In the genomic region with DNA sequence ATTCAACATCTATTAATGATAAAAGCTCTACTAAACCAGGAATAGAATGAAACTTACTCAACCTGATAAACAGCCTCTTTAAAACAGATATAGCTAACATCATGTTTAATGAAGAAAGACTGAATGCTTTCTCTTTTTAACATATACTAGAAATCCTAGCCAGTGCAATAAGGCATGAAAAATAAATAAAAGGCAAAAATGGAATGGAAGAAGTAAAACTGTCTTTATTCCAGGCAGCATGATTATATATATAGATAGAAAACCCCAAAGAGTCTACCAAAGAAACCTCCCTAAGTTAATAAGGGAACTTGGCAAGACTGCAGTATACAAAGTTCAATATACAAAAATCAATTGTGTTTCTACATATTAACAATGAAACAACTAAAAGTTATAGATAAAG, we compare ENCODE assay signal across 35 cellular contexts.
"Had no signal": no experiment of that assay in that cellular context is flagged by ENCODE, and none has a peak within 500 bp of the region (broad histone marks: within the 10 kb centered on the region; RNA-seq: fewer than 3 reads in every experiment).

No MANE protein-coding gene starts in this region.

- H3K4me3 ChIP-seq: ascending aorta, breast epithelium had no signal

- H3K4me1 Mint-ChIP-seq: activated B cell treated with CpG ODN at 0.5 μM for 24 hours; activated CD4-positive, alpha-beta T cell treated with anti-CD3 and anti-CD28 coated beads, Interleukin-2, amount 10 ng/mL, durations not matched to agents 24 days and 14 days; activated CD8-positive, alpha-beta memory T cell treated with anti-CD3 and anti-CD28 coated beads, Interleukin-2, amount 10 ng/mL, durations not matched to agents 7 days and 5 days; activated naive CD4-positive, alpha-beta T cell treated with anti-CD3 and anti-CD28 coated beads, Interleukin-2, amount 10 ng/mL, durations not matched to agents 7 days and 5 days; activated naive CD4-positive, alpha-beta T cell treated with anti-CD3 and anti-CD28 coated beads, Interleukin-2, amount 50 U/mL, for 24 hours; activated naive CD8-positive, alpha-beta T cell treated with anti-CD3 and anti-CD28 coated beads, Interleukin-2, amount 10 ng/mL, durations not matched to agents 7 days and 5 days; activated naive CD8-positive, alpha-beta T cell treated with anti-CD3 and anti-CD28 coated beads, Interleukin-2, amount 50 U/mL, for 24 hours had no signal

- H3K27ac Mint-ChIP-seq: activated B cell treated with CpG ODN at 0.5 μM for 24 hours; activated CD4-positive, alpha-beta memory T cell treated with anti-CD3 and anti-CD28 coated beads for 36 hours; activated CD4-positive, alpha-beta T cell treated with anti-CD3 and anti-CD28 coated beads, Interleukin-2, amount 10 ng/mL, durations not matched to agents 24 days and 14 days; activated CD8-positive, alpha-beta memory T cell treated with anti-CD3 and anti-CD28 coated beads, Interleukin-2, amount 10 ng/mL, durations not matched to agents 7 days and 5 days; activated CD8-positive, alpha-beta T cell treated with anti-CD3 and anti-CD28 coated beads for 36 hours; activated naive CD4-positive, alpha-beta T cell treated with anti-CD3 and anti-CD28 coated beads, Interleukin-2, amount 10 ng/mL, durations not matched to agents 7 days and 5 days; activated naive CD4-positive, alpha-beta T cell treated with anti-CD3 and anti-CD28 coated beads, Interleukin-2, amount 50 U/mL, for 24 hours; activated naive CD8-positive, alpha-beta T cell; activated naive CD8-positive, alpha-beta T cell treated with anti-CD3 and anti-CD28 coated beads, Interleukin-2, amount 10 ng/mL, durations not matched to agents 7 days and 5 days; activated naive CD8-positive, alpha-beta T cell treated with anti-CD3 and anti-CD28 coated beads, Interleukin-2, amount 50 U/mL, for 24 hours; activated T-cell treated with anti-CD3 and anti-CD28 coated beads, Interleukin-2, amount 50 U/mL, for 24 hours; activated T-helper 2 cell treated with anti-CD3 and anti-CD28 coated beads, Interferon-gamma antibody, Interleukin-2, Interleukin-4, amounts not matched to agents 10 μg/mL and 5 μg/mL and 100 μg/mL, durations not matched to agents 14 hours and 24 hours and 36 hours; T-helper 1 cell treated with Interleukin-12 subunit alpha and Interleukin-12 subunit beta and Interleukin-4 antibody, amounts not matched to agents 30 μg/mL and 1 μg/mL, for 36 hours; T-helper 2 cell treated with Interferon-gamma antibody and Interleukin-4, amounts not matched to agents 5 μg/mL and 100 μg/mL, for 36 hours had no signal

- DNase-seq: activated B cell treated with CpG ODN at 0.5 μM for 24 hours; activated CD4-positive, alpha-beta memory T cell treated with anti-CD3 and anti-CD28 coated beads for 36 hours; activated CD4-positive, alpha-beta T cell treated with anti-CD3 and anti-CD28 coated beads for 4 hours; activated CD4-positive, alpha-beta T cell treated with anti-CD3 and anti-CD28 coated beads, Interleukin-2, amount 10 ng/mL, durations not matched to agents 24 days and 14 days; activated CD4-positive, alpha-beta T cell treated with anti-CD3 and anti-CD28 coated beads, Interleukin-2, amount 50 U/mL, for 1 hour; activated CD4-positive, alpha-beta T cell treated with anti-CD3 and anti-CD28 coated beads, Interleukin-2, amount 50 U/mL, for 4 hours; activated CD4-positive, CD25-positive, alpha-beta regulatory T cell treated with anti-CD3 and anti-CD28 coated beads, Interleukin-2, amount 50 U/mL, for 72 hours; activated CD8-positive, alpha-beta memory T cell treated with anti-CD3 and anti-CD28 coated beads for 24 hours; activated CD8-positive, alpha-beta memory T cell treated with anti-CD3 and anti-CD28 coated beads, Interleukin-2, amount 10 ng/mL, durations not matched to agents 7 days and 5 days; activated CD8-positive, alpha-beta memory T cell treated with anti-CD3 and anti-CD28 coated beads, Interleukin-2, amount 50 U/mL, for 48 hours; activated CD8-positive, alpha-beta T cell treated with anti-CD3 and anti-CD28 coated beads for 36 hours; activated effector memory CD4-positive, alpha-beta T cell treated with Interleukin-2 at 50 U/mL for 16 hours; activated gamma-delta T cell; activated naive CD4-positive, alpha-beta T cell treated with anti-CD3 and anti-CD28 coated beads, Interleukin-2, amount 10 ng/mL, durations not matched to agents 7 days and 5 days; activated naive CD4-positive, alpha-beta T cell treated with Interleukin-2 at 50 U/mL for 16 hours; activated naive CD8-positive, alpha-beta T cell treated with anti-CD3 and anti-CD28 coated beads, Interleukin-2, amount 10 ng/mL, durations not matched to agents 7 days and 5 days; activated naive CD8-positive, alpha-beta T cell treated with anti-CD3 and anti-CD28 coated beads, Interleukin-2, amount 50 U/mL, for 24 hours; activated T-cell treated with anti-CD3 and anti-CD28 coated beads, Interleukin-2, amount 50 U/mL, for 24 hours; activated T-cell treated with anti-CD3 and anti-CD28 coated beads, Interleukin-2, amount 50 U/mL, for 48 hours; amygdala; anterior cingulate cortex; brain microvascular endothelial cell; central memory CD4-positive, alpha-beta T cell; T-helper 1 cell; T-helper 2 cell; T-helper 9 cell had no signal

- H3K27me3 Mint-ChIP-seq: activated B cell treated with CpG ODN at 0.5 μM for 24 hours; activated CD4-positive, alpha-beta T cell treated with anti-CD3 and anti-CD28 coated beads, Interleukin-2, amount 10 ng/mL, durations not matched to agents 24 days and 14 days; activated CD8-positive, alpha-beta memory T cell treated with anti-CD3 and anti-CD28 coated beads, Interleukin-2, amount 10 ng/mL, durations not matched to agents 7 days and 5 days; activated CD8-positive, alpha-beta T cell treated with anti-CD3 and anti-CD28 coated beads for 36 hours; activated naive CD4-positive, alpha-beta T cell treated with anti-CD3 and anti-CD28 coated beads, Interleukin-2, amount 10 ng/mL, durations not matched to agents 7 days and 5 days; activated naive CD8-positive, alpha-beta T cell; activated naive CD8-positive, alpha-beta T cell treated with anti-CD3 and anti-CD28 coated beads, Interleukin-2, amount 10 ng/mL, durations not matched to agents 7 days and 5 days; activated naive CD8-positive, alpha-beta T cell treated with anti-CD3 and anti-CD28 coated beads, Interleukin-2, amount 50 U/mL, for 24 hours; activated T-cell treated with anti-CD3 and anti-CD28 coated beads, Interleukin-2, amount 50 U/mL, for 24 hours had no signal

- H3K27ac ChIP-seq: ascending aorta, brain microvascular endothelial cell, breast epithelium, VCaP had no signal

- H3K27me3 ChIP-seq: ascending aorta, brain microvascular endothelial cell, breast epithelium had no signal

- FAIRE-seq: TTC549 had no signal

- H3K36me3 Mint-ChIP-seq: activated CD4-positive, alpha-beta memory T cell treated with anti-CD3 and anti-CD28 coated beads for 36 hours; activated CD8-positive, alpha-beta memory T cell treated with anti-CD3 and anti-CD28 coated beads, Interleukin-2, amount 10 ng/mL, durations not matched to agents 7 days and 5 days; activated naive CD4-positive, alpha-beta T cell treated with anti-CD3 and anti-CD28 coated beads, Interleukin-2, amount 10 ng/mL, durations not matched to agents 7 days and 5 days; activated naive CD4-positive, alpha-beta T cell treated with anti-CD3 and anti-CD28 coated beads, Interleukin-2, amount 50 U/mL, for 24 hours; activated naive CD8-positive, alpha-beta T cell treated with anti-CD3 and anti-CD28 coated beads, Interleukin-2, amount 10 ng/mL, durations not matched to agents 7 days and 5 days had no signal

- H3K9me3 Mint-ChIP-seq: activated CD4-positive, alpha-beta T cell treated with anti-CD3 and anti-CD28 coated beads, Interleukin-2, amount 10 ng/mL, durations not matched to agents 24 days and 14 days had no signal

- H3K36me3 ChIP-seq: ascending aorta, brain microvascular endothelial cell, breast epithelium had no signal

- ATAC-seq: activated CD8-positive, alpha-beta memory T cell treated with anti-CD3 and anti-CD28 coated beads, Interleukin-2, amount 10 ng/mL, durations not matched to agents 7 days and 5 days; activated CD8-positive, alpha-beta T cell treated with anti-CD3 and anti-CD28 coated beads for 36 hours; activated naive CD8-positive, alpha-beta T cell treated with anti-CD3 and anti-CD28 coated beads, Interleukin-2, amount 50 U/mL, for 24 hours had no signal

- H3K9me3 ChIP-seq: breast epithelium had no signal

- H3K4me3 Mint-ChIP-seq: activated B cell treated with CpG ODN at 0.5 μM for 24 hours; activated CD4-positive, alpha-beta memory T cell treated with anti-CD3 and anti-CD28 coated beads for 36 hours; activated CD4-positive, alpha-beta T cell treated with anti-CD3 and anti-CD28 coated beads, Interleukin-2, amount 10 ng/mL, durations not matched to agents 24 days and 14 days; activated CD8-positive, alpha-beta memory T cell treated with anti-CD3 and anti-CD28 coated beads, Interleukin-2, amount 10 ng/mL, durations not matched to agents 7 days and 5 days; activated CD8-positive, alpha-beta T cell treated with anti-CD3 and anti-CD28 coated beads for 36 hours; activated naive CD4-positive, alpha-beta T cell treated with anti-CD3 and anti-CD28 coated beads, Interleukin-2, amount 10 ng/mL, durations not matched to agents 7 days and 5 days; activated naive CD4-positive, alpha-beta T cell treated with anti-CD3 and anti-CD28 coated beads, Interleukin-2, amount 50 U/mL, for 24 hours; activated naive CD8-positive, alpha-beta T cell; activated naive CD8-positive, alpha-beta T cell treated with anti-CD3 and anti-CD28 coated beads, Interleukin-2, amount 10 ng/mL, durations not matched to agents 7 days and 5 days; activated naive CD8-positive, alpha-beta T cell treated with anti-CD3 and anti-CD28 coated beads, Interleukin-2, amount 50 U/mL, for 24 hours; activated T-cell treated with anti-CD3 and anti-CD28 coated beads, Interleukin-2, amount 50 U/mL, for 24 hours; T-helper 1 cell treated with Interleukin-12 subunit alpha and Interleukin-12 subunit beta and Interleukin-4 antibody, amounts not matched to agents 30 μg/mL and 1 μg/mL, for 36 hours; T-helper 2 cell treated with Interferon-gamma antibody and Interleukin-4, amounts not matched to agents 5 μg/mL and 100 μg/mL, for 36 hours had no signal
